8 cellular contexts compared by ENCODE assay signal in the genomic region with DNA sequence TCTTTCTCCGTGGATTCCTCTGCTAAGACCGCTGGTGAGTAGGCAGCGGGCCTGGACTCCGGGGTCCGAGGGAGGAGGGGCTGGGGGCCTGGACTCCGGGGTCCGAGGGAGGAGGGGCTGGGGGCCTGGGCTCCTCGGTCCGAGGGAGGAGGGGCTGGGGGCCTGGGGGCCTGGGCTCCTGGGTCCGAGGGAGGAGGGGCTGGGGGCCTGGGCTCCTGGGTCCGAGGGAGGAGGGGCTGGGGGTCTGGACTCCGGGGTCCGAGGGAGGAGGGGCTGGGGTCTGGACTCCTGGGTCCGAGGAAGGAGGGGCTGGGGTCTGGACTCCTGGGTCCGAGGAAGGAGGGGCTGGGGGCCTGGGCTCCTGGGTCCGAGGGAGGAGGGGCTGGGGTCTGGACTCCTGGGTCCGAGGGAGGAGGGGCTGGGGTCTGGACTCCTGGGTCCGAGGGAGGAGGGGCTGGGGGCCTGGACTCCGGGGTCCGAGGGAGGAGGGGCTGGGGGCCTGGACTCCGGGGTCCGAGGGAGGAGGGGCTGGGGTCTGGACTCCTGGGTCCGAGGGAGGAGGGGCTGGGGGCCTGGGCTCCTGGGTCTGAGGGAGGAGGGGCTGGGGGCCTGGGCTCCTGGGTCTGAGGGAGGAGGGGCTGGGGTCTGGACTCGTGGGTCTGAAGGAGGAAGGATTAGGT. TPM values are rescaled to one million over a fixed set of nuclear protein-coding genes. Genes with fewer than 3 reads are reported as not detected.
DNase-seq lines count a peak whose midpoint lies in the region; ATAC-seq, FAIRE-seq and TF ChIP-seq lines count a peak whose summit lies in the region.
"Not testable (repeated sequence)": the region's sequence is repeated elsewhere in the genome, so short reads cannot be mapped to it uniquely, and the experiment has no call there.
"Had no signal": no experiment of that assay in that cellular context is flagged by ENCODE, and none has a peak within 500 bp of the region (broad histone marks: within the 10 kb centered on the region; RNA-seq: fewer than 3 reads in every experiment).

No MANE protein-coding gene starts in this region.

- peak overlapping the region; percentile 64; the same call in 1 of the 2 replicates for H3K18ac ChIP-seq in H1 (ENCODE audit: extremely low read depth, low read length)

- H3K4ac ChIP-seq in H1 (replicated peaks; ENCODE audit: insufficient read length, low read depth, low read length): not testable (repeated sequence)

- CTCF ChIA-PET in A549 (lab: Yijun Ruan, JAX): interaction anchor here (1.9 to 2.4 kb wide), 3 partner anchors 12 to 154 kb away, joined by 6 to 12 read pairs (median 8); a partner anchor contains a TSS
- CTCF ChIA-PET in H1 (lab: Charles Lee; ENCODE audit: partially characterized antibody): interaction anchor here (0.8 to 3.6 kb wide), 4 partner anchors 12 to 72 kb away, joined by 5 to 12 read pairs (median 8); a partner anchor contains a TSS

- H3K27me3 ChIP-seq in H1 (replicated peaks in 1 of 4; ENCODE audit: control insufficient read depth in 3 of 4, extremely low read depth in 1 of 4, insufficient read depth in 3 of 4, low read length in 3 of 4); right lobe of liver; sigmoid colon: not testable (repeated sequence)

- peaks cover 18% of the 10 kb centered on the region for H3K36me3 Mint-ChIP-seq in IgD-negative memory B cell
- H3K36me3 Mint-ChIP-seq in activated T-helper 17 cell treated with anti-CD3 and anti-CD28 coated beads, Interleukin-2, amount 50 U/mL, for 72 hours (ENCODE audit: low read depth): peaks cover 67% of the 10 kb centered on the region

- not testable (repeated sequence) for H2BK15ac ChIP-seq in H1 (ENCODE audit: low read length)

- not testable (repeated sequence) for H3K79me1 ChIP-seq in H1 (ENCODE audit: low read depth, low read length)

- not testable (repeated sequence) for TF ChIP-seq EP300 in A549 (IDR thresholded peaks at IDR 0.05); H1 (IDR thresholded peaks at IDR 0.05; ENCODE audit: borderline replicate concordance in 1 of 2, low read depth in 2 of 2, low read length in 2 of 2); sigmoid colon (IDR thresholded peaks at IDR 0.05)

- H3K9me3 ChIP-seq in A549; H1 (ENCODE audit: insufficient read depth in 2 of 2, low read depth in 1 of 2, low read length in 1 of 2); right lobe of liver; sigmoid colon: not testable (repeated sequence)

- H3K4me1 ChIP-seq in A549: peaks cover 17% of the 10 kb centered on the region
- H3K4me1 ChIP-seq in H1 (replicated peaks in 1 of 4; ENCODE audit: control insufficient read depth in 3 of 4, insufficient read depth in 4 of 4, low read length in 3 of 4): peaks cover 0 to 13% (median 8%) of the 10 kb centered on the region in 4 experiments; a peak in 6 of 7 replicates
- H3K4me1 ChIP-seq in right lobe of liver: not testable (repeated sequence)
- H3K4me1 ChIP-seq in sigmoid colon: peaks cover 0 to 75% (median 69%) of the 10 kb centered on the region in 4 donors

- peaks cover 7 to 19% (median 14%) of the 10 kb centered on the region in 4 experiments; a peak in 6 of 8 replicates for H3K36me3 ChIP-seq in H1 (ENCODE audit: control insufficient read depth in 2 of 4, insufficient read depth in 4 of 4, low read length in 3 of 4)
- H3K36me3 ChIP-seq in right lobe of liver: not testable (repeated sequence)
- H3K36me3 ChIP-seq in sigmoid colon: peaks cover 12 to 34% (median 26%) of the 10 kb centered on the region in 4 donors

- peak overlapping the region; percentile 94 for H2BK12ac ChIP-seq in H1 (ENCODE audit: low read depth, low read length)

- not testable (repeated sequence) for H3K9me3 Mint-ChIP-seq in IgD-negative memory B cell; activated T-helper 17 cell treated with anti-CD3 and anti-CD28 coated beads, Interleukin-2, amount 50 U/mL, for 72 hours

- H4K91ac ChIP-seq in H1 (replicated peaks; ENCODE audit: insufficient read length, low read length): not testable (repeated sequence)

- H3K23me2 ChIP-seq in H1 (ENCODE audit: low read depth, low read length): peaks cover 16% of the 10 kb centered on the region; the same call in 1 of the 2 replicates

- peaks cover 22 to 43% (median 34%) of the 10 kb centered on the region in 3 donors for H3K4me1 Mint-ChIP-seq in IgD-negative memory B cell
- peaks cover 36% of the 10 kb centered on the region for H3K4me1 Mint-ChIP-seq in activated T-helper 17 cell treated with anti-CD3 and anti-CD28 coated beads, Interleukin-2, amount 50 U/mL, for 72 hours

- H3K4me3 Mint-ChIP-seq in IgD-negative memory B cell: peak overlapping the region; percentile 83 to 98 (median 90)
- H3K4me3 Mint-ChIP-seq in activated T-helper 17 cell treated with anti-CD3 and anti-CD28 coated beads, Interleukin-2, amount 50 U/mL, for 72 hours: peak overlapping the region; percentile 96

- intact Hi-C loops in right lobe of liver (cut with DNase I): not testable (repeated sequence)
- intact Hi-C loops in sigmoid colon (cut with DNase I): loop anchor here (5.0 to 10.0 kb wide), 6 partner anchors 577 to 1537 kb away; a partner anchor contains a TSS

- TF ChIP-seq RAD21 in A549 (conservative IDR thresholded peaks at IDR 0.05 in 1 of 2, IDR thresholded peaks at IDR 0.05 in 1 of 2); H1 (IDR thresholded peaks at IDR 0.05 in 1 of 2, conservative IDR thresholded peaks at IDR 0.05 in 1 of 2; ENCODE audit: low read depth in 2 of 2, low read length in 2 of 2): not testable (repeated sequence)

- not testable (repeated sequence) for H3K14ac ChIP-seq in H1 (ENCODE audit: insufficient read length)

- H2BK20ac ChIP-seq in H1 (ENCODE audit: low read length): not testable (repeated sequence)

- WGBS in A549 (ENCODE audit: missing lambda C conversion rate): 14% methylated on average over 2 of the region's 24 CpGs
- WGBS in H1 (ENCODE audit: extremely low coverage in 1 of 2, insufficient coverage in 1 of 2, insufficient read length in 1 of 2, insufficient replicate concordance in 2 of 2, low coverage in 1 of 2, low lambda C conversion rate in 2 of 2, missing lambda C conversion rate in 1 of 2), 2 experiments: no CpG with 5 or more reads among the region's 24 CpGs
- WGBS in right lobe of liver (ENCODE audit: insufficient coverage, low coverage, low lambda C conversion rate, missing lambda C conversion rate): 3% methylated on average over 12 of the region's 24 CpGs
- WGBS in sigmoid colon, 2 donors: 1% methylated on average over 24 of the region's 24 CpGs

- H2AK5ac ChIP-seq in H1 (ENCODE audit: low read depth, low read length): 0 out of 2 replicates have a peak overlapping the region, but pooled peaks have one; percentile 40

- not testable (repeated sequence) for H3K23ac ChIP-seq in H1 (ENCODE audit: insufficient read length)

- DNase-seq in A549 (ENCODE audit: low read depth in 1 of 2, low spot score in 1 of 2); H1 (ENCODE audit: low read depth in 1 of 2, low spot score in 2 of 2); sigmoid colon: not testable (repeated sequence)
- peak in 1 of 3 donors; percentile 62 for DNase-seq in right lobe of liver

- peak overlapping the region; percentile 78; the same call in 1 of the 2 replicates for H2BK5ac ChIP-seq in H1 (ENCODE audit: low read depth, low read length)

- H3K4me2 ChIP-seq in A549 (peak overlapping the region; percentile 93), H1 (ENCODE audit: insufficient read depth in 1 of 2, low read depth in 2 of 2, low read length in 2 of 2) (peak overlapping the region; percentile 87 to 94)

- TF ChIP-seq POLR2A in A549 (IDR thresholded peaks at IDR 0.05; ENCODE audit: low read length); right lobe of liver (IDR thresholded peaks at IDR 0.05); sigmoid colon (IDR thresholded peaks at IDR 0.05): not testable (repeated sequence)
- peak in 1 of 2 experiments; percentile 9; a peak in 1 of 3 replicates for TF ChIP-seq POLR2A in H1 (IDR thresholded peaks at IDR 0.05; ENCODE audit: control extremely low read depth in 1 of 2, low read depth in 2 of 2, low read length in 2 of 2)

- H4K8ac ChIP-seq in H1 (ENCODE audit: extremely low read depth, insufficient read depth, low read length): peak overlapping the region; percentile 96; the same call in 1 of the 2 replicates

- H2AFZ ChIP-seq in H1 (ENCODE audit: low read length): not testable (repeated sequence)

- not testable (repeated sequence) for FAIRE-seq in A549 (lab: Jason Lieb, UNC); H1 (lab: Jason Lieb, UNC)

- not testable (repeated sequence) for H3K56ac ChIP-seq in H1 (replicated peaks; ENCODE audit: insufficient read length, low read depth, low read length)

- H3K4me3 ChIP-seq in A549 (peak overlapping the region; percentile 69), H1 (ENCODE audit: extremely low read depth in 1 of 4, insufficient read depth in 2 of 4, low read depth in 3 of 4, low read length in 4 of 4) (peak overlapping the region; percentile 69 to 94 (median 79)), right lobe of liver (peak overlapping the region; percentile 57 to 88 (median 68)), sigmoid colon (peak overlapping the region; percentile 79 to 94 (median 92))

- H3K27ac ChIP-seq in A549 (peak overlapping the region; percentile 94), H1 (ENCODE audit: low read depth, low read length) (peak overlapping the region; percentile 71), right lobe of liver (peak overlapping the region; percentile 56 to 88 (median 71)), sigmoid colon (peak overlapping the region; percentile 94 to 98 (median 96))

- peak overlapping the region in 3 of 4 experiments; percentile 76 to 95 (median 94); a peak in 6 of 7 replicates for H3K9ac ChIP-seq in H1 (replicated peaks in 1 of 4; ENCODE audit: extremely low read depth in 1 of 4, low read depth in 3 of 4, low read length in 3 of 4)

- not testable (repeated sequence) for H2BK120ac ChIP-seq in H1 (replicated peaks; ENCODE audit: low read depth, low read length)

- peaks cover 0 to 17% of the 10 kb centered on the region in 2 experiments; a peak in 1 of 4 replicates for H3K79me2 ChIP-seq in H1 (ENCODE audit: control insufficient read depth in 1 of 2, insufficient read depth in 2 of 2, low read length in 2 of 2)

- H4K5ac ChIP-seq in H1 (ENCODE audit: insufficient read length, low read depth, low read length): peak overlapping the region; percentile 24

- H3K27me3 Mint-ChIP-seq in IgD-negative memory B cell; activated T-helper 17 cell treated with anti-CD3 and anti-CD28 coated beads, Interleukin-2, amount 50 U/mL, for 72 hours: not testable (repeated sequence)

- ATAC-seq in A549; activated T-helper 17 cell treated with anti-CD3 and anti-CD28 coated beads, Interleukin-2, amount 50 U/mL, for 72 hours (replicated peaks); right lobe of liver: not testable (repeated sequence)

- H3K27ac Mint-ChIP-seq in IgD-negative memory B cell: peak overlapping the region; percentile 92 to 100 (median 98)
- H3K27ac Mint-ChIP-seq in activated T-helper 17 cell treated with anti-CD3 and anti-CD28 coated beads, Interleukin-2, amount 50 U/mL, for 72 hours: peak overlapping the region; percentile 75

- not testable (repeated sequence) for TF ChIP-seq CTCF in A549 (IDR thresholded peaks at IDR 0.05); H1 (IDR thresholded peaks at IDR 0.05; ENCODE audit: control extremely low read depth in 1 of 3, insufficient read depth in 1 of 3, low read depth in 1 of 3, low read length in 3 of 3); right lobe of liver (IDR thresholded peaks at IDR 0.05); sigmoid colon (IDR thresholded peaks at IDR 0.05)

- POLR2A ChIA-PET in A549 (lab: Yijun Ruan, JAX): not testable (repeated sequence)
- POLR2A ChIA-PET in H1 (lab: Charles Lee; ENCODE audit: partially characterized antibody): interaction anchor here (1.1 to 4.1 kb wide), 7 partner anchors 8 to 72 kb away, joined by 3 to 46 read pairs (median 6); a partner anchor contains a TSS

- H4K20me1 ChIP-seq in H1 (replicated peaks in 1 of 2; ENCODE audit: control insufficient read depth in 1 of 2, insufficient read depth in 2 of 2, low read length in 2 of 2): not testable (repeated sequence)

RNA-seq across cellular contexts. Expression of a gene that starts 2.3 kb away (rescaled TPM):
- polyA plus RNA-seq in A549 (2011; rRNA removed) (37.7 and 56.1 TPM in 2 replicates), A549 (2017; fragmentation: RNase III; extraction: RNeasy Plus Mini Kit Qiagen cat#74134 plus additional on column Dnase treatment) (90.4 to 103 TPM (median 90.7 TPM) in 3 replicates), IgD-negative memory B cell (47.0 TPM), H1 (2011; rRNA removed) (74.2 and 122 TPM in 2 replicates), sigmoid colon (10 to 100 TPM in 1 of 3 donors, 1 to 10 TPM in 2; 7.9 to 44.1 (median 9.0) TPM)
- polyA plus RNA-seq in A549 (2012; cell fraction: cytosol; rRNA removed): 83.9 and 158 TPM in 2 replicates
- 385 and 422 TPM in 2 replicates for polyA plus RNA-seq in A549 (2012; cell fraction: nucleus; rRNA removed)
- 50.8 and 63.0 TPM in 2 replicates for polyA minus RNA-seq in A549 (2011; rRNA and poly(A)+ RNA removed)
- 10 to 100 TPM; 48.8 to 72.8 TPM for total RNA-seq in activated T-helper 17 cell treated with anti-CD3 and anti-CD28 coated beads, Interleukin-2, amount 50 U/mL, for 72 hours
- 70.1 and 70.5 TPM in 2 replicates for total RNA-seq in H1 (2021; fragmentation: NEBNext Ultra II Directional; extraction: Animal tissue kit (Norgen Biotek cat#: 25700))
- polyA plus RNA-seq in H1 (2011; cell fraction: cytosol; rRNA removed): 18.3 TPM
- 43.4 TPM for polyA plus RNA-seq in H1 (2011; cell fraction: nucleus; rRNA removed)
- 31.7 to 71.5 TPM (median 58.5 TPM) in 4 replicates for polyA plus RNA-seq in H1 (2012, experiment 1 of 2)
- 49.1 TPM for polyA plus RNA-seq in H1 (2012, experiment 2 of 2)
- polyA plus RNA-seq in H1 (2013, experiment 1 of 2): 138 TPM
- polyA plus RNA-seq in H1 (2013, experiment 2 of 2): 150 TPM
- polyA minus RNA-seq in H1 (2011; rRNA and poly(A)+ RNA removed): 13.8 and 14.5 TPM in 2 replicates
- 26.3 TPM for polyA minus RNA-seq in H1 (2011; cell fraction: cytosol; rRNA and poly(A)+ RNA removed)
- polyA minus RNA-seq in H1 (2011; cell fraction: nucleus; rRNA and poly(A)+ RNA removed): 21.6 TPM
- total RNA-seq in right lobe of liver (10 to 100 TPM; 15.4 to 38.3 (median 20.9) TPM), sigmoid colon (100 to 1,000 TPM in 1 of 4 donors, 10 to 100 TPM in 3; 65.5 to 189 (median 97.3) TPM)

RNA-seq across cellular contexts. Expression of a gene that starts 12.1 kb away (rescaled TPM):
- polyA plus RNA-seq in A549 (2011; rRNA removed): 0.61 and 0.79 TPM in 2 replicates
- 1.2 and 1.3 TPM in 2 replicates for polyA plus RNA-seq in A549 (2012; cell fraction: cytosol; rRNA removed)
- polyA plus RNA-seq in A549 (2012; cell fraction: nucleus; rRNA removed): 8.9 and 9.2 TPM in 2 replicates
- 0.81 to 0.96 TPM (median 0.81 TPM) in 3 replicates for polyA plus RNA-seq in A549 (2017; fragmentation: RNase III; extraction: RNeasy Plus Mini Kit Qiagen cat#74134 plus additional on column Dnase treatment)
- polyA minus RNA-seq in A549 (2011; rRNA and poly(A)+ RNA removed): 1.5 and 2.6 TPM in 2 replicates
- not detected for polyA plus RNA-seq in IgD-negative memory B cell
- not detected for total RNA-seq in activated T-helper 17 cell treated with anti-CD3 and anti-CD28 coated beads, Interleukin-2, amount 50 U/mL, for 72 hours
- 10.6 and 12.4 TPM in 2 replicates for total RNA-seq in H1 (2021; fragmentation: NEBNext Ultra II Directional; extraction: Animal tissue kit (Norgen Biotek cat#: 25700))
- polyA plus RNA-seq in H1 (2011; rRNA removed): 6.1 and 14.0 TPM in 2 replicates
- 8.1 TPM for polyA plus RNA-seq in H1 (2011; cell fraction: cytosol; rRNA removed)
- polyA plus RNA-seq in H1 (2011; cell fraction: nucleus; rRNA removed): 50.1 TPM
- 8.6 to 16.1 TPM (median 13.9 TPM) in 4 replicates for polyA plus RNA-seq in H1 (2012, experiment 1 of 2)
- polyA plus RNA-seq in H1 (2012, experiment 2 of 2): 7.2 TPM
- 11.2 TPM for polyA plus RNA-seq in H1 (2013, experiment 1 of 2)
- polyA plus RNA-seq in H1 (2013, experiment 2 of 2): 8.9 TPM
- polyA minus RNA-seq in H1 (2011; rRNA and poly(A)+ RNA removed): 5.0 and 6.9 TPM in 2 replicates
- 8.4 TPM for polyA minus RNA-seq in H1 (2011; cell fraction: cytosol; rRNA and poly(A)+ RNA removed)
- polyA minus RNA-seq in H1 (2011; cell fraction: nucleus; rRNA and poly(A)+ RNA removed): 17.3 TPM
- total RNA-seq in right lobe of liver: not detected
- not detected for total RNA-seq in sigmoid colon
- under 1 TPM in 2 of 3 donors, not detected in 1; under 0.01 to 0.34 TPM for polyA plus RNA-seq in sigmoid colon
- total RNA-seq: A172 had no signal

RNA-seq across cellular contexts. Expression of a gene that starts 39.1 kb away (rescaled TPM):
- polyA plus RNA-seq in A549 (2011; rRNA removed): 11.5 and 12.8 TPM in 2 replicates
- polyA plus RNA-seq in A549 (2012; cell fraction: cytosol; rRNA removed): 26.4 and 37.4 TPM in 2 replicates
- polyA plus RNA-seq in A549 (2012; cell fraction: nucleus; rRNA removed): 33.7 and 37.2 TPM in 2 replicates
- polyA plus RNA-seq in A549 (2017; fragmentation: RNase III; extraction: RNeasy Plus Mini Kit Qiagen cat#74134 plus additional on column Dnase treatment): 6.3 to 7.6 TPM (median 6.8 TPM) in 3 replicates
- 6.0 and 7.6 TPM in 2 replicates for polyA minus RNA-seq in A549 (2011; rRNA and poly(A)+ RNA removed)
- not detected for polyA plus RNA-seq in IgD-negative memory B cell
- not detected for total RNA-seq in activated T-helper 17 cell treated with anti-CD3 and anti-CD28 coated beads, Interleukin-2, amount 50 U/mL, for 72 hours
- total RNA-seq in H1 (2021; fragmentation: NEBNext Ultra II Directional; extraction: Animal tissue kit (Norgen Biotek cat#: 25700)): 28.9 and 29.9 TPM in 2 replicates
- polyA plus RNA-seq in H1 (2011; rRNA removed): 69.8 and 127 TPM in 2 replicates
- 64.4 TPM for polyA plus RNA-seq in H1 (2011; cell fraction: cytosol; rRNA removed)
- polyA plus RNA-seq in H1 (2011; cell fraction: nucleus; rRNA removed): 75.4 TPM
- 33.4 to 44.9 TPM (median 40.2 TPM) in 4 replicates for polyA plus RNA-seq in H1 (2012, experiment 1 of 2)
- polyA plus RNA-seq in H1 (2012, experiment 2 of 2): 33.0 TPM
- 43.8 TPM for polyA plus RNA-seq in H1 (2013, experiment 1 of 2)
- 49.1 TPM for polyA plus RNA-seq in H1 (2013, experiment 2 of 2)
- polyA minus RNA-seq in H1 (2011; rRNA and poly(A)+ RNA removed): 16.4 and 25.3 TPM in 2 replicates
- 32.9 TPM for polyA minus RNA-seq in H1 (2011; cell fraction: cytosol; rRNA and poly(A)+ RNA removed)
- 19.4 TPM for polyA minus RNA-seq in H1 (2011; cell fraction: nucleus; rRNA and poly(A)+ RNA removed)
- total RNA-seq in right lobe of liver: not detected
- not detected for total RNA-seq in sigmoid colon
- under 1 TPM in 1 of 3 donors, not detected in 2; 0.20 TPM for polyA plus RNA-seq in sigmoid colon
- total RNA-seq: A172; T-helper 1 cell treated with Interleukin-12 subunit alpha and Interleukin-12 subunit beta and Interleukin-4 antibody, amounts not matched to agents 30 ng/mL and 1 ng/mL, for 36 hours had no signal

RNA-seq across cellular contexts. Expression of a gene that starts 45.8 kb away (rescaled TPM):
- polyA plus RNA-seq in A549 (2011; rRNA removed) (0.03 and 0.04 TPM in 2 replicates), A549 (2017; fragmentation: RNase III; extraction: RNeasy Plus Mini Kit Qiagen cat#74134 plus additional on column Dnase treatment) (0.03 TPM in 1 of 3 replicates, not detected in the others), IgD-negative memory B cell (0.15 TPM), H1 (2011; rRNA removed) (1.0 and 2.5 TPM in 2 replicates), sigmoid colon (under 1 TPM in 1 of 3 donors, not detected in 2; 0.10 TPM)
- 0.01 and 0.03 TPM in 2 replicates for polyA plus RNA-seq in A549 (2012; cell fraction: cytosol; rRNA removed)
- polyA plus RNA-seq in A549 (2012; cell fraction: nucleus; rRNA removed): 0.01 TPM in 1 of 2 replicates, not detected in the other
- 0.25 TPM in 1 of 2 replicates, not detected in the other for polyA minus RNA-seq in A549 (2011; rRNA and poly(A)+ RNA removed)
- total RNA-seq in activated T-helper 17 cell treated with anti-CD3 and anti-CD28 coated beads, Interleukin-2, amount 50 U/mL, for 72 hours: not detected
- 1.8 and 1.9 TPM in 2 replicates for total RNA-seq in H1 (2021; fragmentation: NEBNext Ultra II Directional; extraction: Animal tissue kit (Norgen Biotek cat#: 25700))
- 2.1 TPM for polyA plus RNA-seq in H1 (2011; cell fraction: cytosol; rRNA removed)
- polyA plus RNA-seq in H1 (2011; cell fraction: nucleus; rRNA removed): 2.9 TPM
- polyA plus RNA-seq in H1 (2012, experiment 1 of 2): 0.69 to 1.5 TPM (median 1.1 TPM) in 4 replicates
- 0.89 TPM for polyA plus RNA-seq in H1 (2012, experiment 2 of 2)
- polyA plus RNA-seq in H1 (2013, experiment 1 of 2): 1.8 TPM
- polyA plus RNA-seq in H1 (2013, experiment 2 of 2): 1.7 TPM
- 2.8 and 5.0 TPM in 2 replicates for polyA minus RNA-seq in H1 (2011; rRNA and poly(A)+ RNA removed)
- 2.3 TPM for polyA minus RNA-seq in H1 (2011; cell fraction: cytosol; rRNA and poly(A)+ RNA removed)
- polyA minus RNA-seq in H1 (2011; cell fraction: nucleus; rRNA and poly(A)+ RNA removed): 3.6 TPM
- total RNA-seq in right lobe of liver (under 1 TPM; 0.20 to 0.56 (median 0.34) TPM), sigmoid colon (under 1 TPM in 3 of 4 donors, not detected in 1; 0.27 to 0.36 (median 0.33) TPM)
- total RNA-seq: A172; T-helper 1 cell treated with Interleukin-12 subunit alpha and Interleukin-12 subunit beta and Interleukin-4 antibody, amounts not matched to agents 30 ng/mL and 1 ng/mL, for 36 hours had no signal

Comparison
In these comparisons a context has a peak if more than half of its experiments do, and no peak if none do; other contexts are left out.
1. RNA of a gene that starts 39.1 kb away (total RNA-seq): 28.9 to 29.9 TPM in H1; not detected in activated T-helper 17 cell treated with anti-CD3 and anti-CD28 coated beads, Interleukin-2, amount 50 U/mL, for 72 hours, not detected in right lobe of liver and not detected in sigmoid colon; every median in the first group is over 10 times any median in the second.
2. Peak in every context shown above with its lines, with median percentiles within 50 percentile points of each other: H3K27ac ChIP-seq and H3K4me3 ChIP-seq.